In the genomic region with DNA sequence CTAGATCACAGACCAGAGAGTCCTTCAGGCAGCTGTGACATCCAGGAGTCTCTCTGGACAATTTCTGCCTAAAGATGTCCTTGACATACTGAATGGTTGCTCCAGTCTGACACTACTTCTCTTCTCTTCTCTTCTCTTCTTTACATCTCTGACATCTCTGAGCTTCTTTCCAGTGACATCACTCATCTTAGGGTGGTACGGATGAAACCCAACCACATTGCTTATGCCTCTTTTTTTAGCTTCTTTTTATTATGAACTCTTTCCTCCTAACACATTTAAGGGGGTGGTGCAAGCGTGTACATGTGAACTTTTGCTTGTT, we compare ENCODE assay signal across 10 cellular contexts. TPM values are rescaled to one million over a fixed set of nuclear protein-coding genes. Genes with fewer than 3 reads are reported as not detected.
DNase-seq lines count a peak whose midpoint lies in the region; ATAC-seq and TF ChIP-seq lines count a peak whose summit lies in the region.
"Had no signal": no experiment of that assay in that cellular context is flagged by ENCODE, and none has a peak within 500 bp of the region (broad histone marks: within the 10 kb centered on the region; RNA-seq: fewer than 3 reads in every experiment).

No MANE protein-coding gene starts in this region.

- no peak overlapping the region for H3K4me3 Mint-ChIP-seq in CD4-positive, alpha-beta T cell

- in situ Hi-C loops in G401 (cut with HindIII; ENCODE audit: low sequenced_read_pairs) = no loop called here

- peaks cover 3% of the 10 kb centered on the region for H3K9me3 Mint-ChIP-seq in CD4-positive, alpha-beta T cell

- peaks cover 25% of the 10 kb centered on the region for H3K4me1 Mint-ChIP-seq in CD4-positive, alpha-beta T cell (ENCODE audit: low read depth)

- peak; percentile 29 for ATAC-seq in CD4-positive, alpha-beta T cell (ENCODE audit: poor library complexity)
- peak; percentile 10 for ATAC-seq in GM19463 (IDR thresholded peaks at IDR 0.05; ENCODE audit: unreplicated experiment)
- ATAC-seq in HG03460 (IDR thresholded peaks at IDR 0.05; ENCODE audit: unreplicated experiment) = peak; percentile 3
- no peak for ATAC-seq in HG02981 (IDR thresholded peaks at IDR 0.05; ENCODE audit: unreplicated experiment)

- intact Hi-C loops in CD4-positive, alpha-beta T cell (cut with DNase I, micrococcal nuclease) = no loop called here
- intact Hi-C loops in esophagus squamous epithelium (cut with DNase I) = no loop called here

- H3K36me3 Mint-ChIP-seq in CD4-positive, alpha-beta T cell (ENCODE audit: low read depth) = no peaks in the 10 kb centered on the region

- H3K9me3 ChIP-seq in CD4-positive, alpha-beta T cell (ENCODE audit: control insufficient read depth, low read length) = no peaks in the 10 kb centered on the region
- peaks cover 0 to 6% (median 0%) of the 10 kb centered on the region in 3 donors for H3K9me3 ChIP-seq in esophagus squamous epithelium

- peak overlapping the region in 1 of 4 donors; percentile 45 for H3K4me3 ChIP-seq in esophagus squamous epithelium

- CTCF ChIA-PET in CD4-positive, alpha-beta T cell (lab: Charles Lee) = no interaction called here

- no peaks in the 10 kb centered on the region for H3K27me3 Mint-ChIP-seq in CD4-positive, alpha-beta T cell

- no peak for TF ChIP-seq POLR2A in esophagus squamous epithelium (IDR thresholded peaks at IDR 0.05)

- DNase-seq in CD4-positive, alpha-beta T cell = no peak
- DNase-seq in esophagus squamous epithelium (lab: John Stamatoyannopoulos, UW) = no peak
- no peak for DNase-seq in midbrain (lab: John Stamatoyannopoulos, UW)
- no peak for DNase-seq in G401 (ENCODE audit: low spot score)
- no peak for DNase-seq in mesenteric fat pad (ENCODE audit: low spot score)
- DNase-seq: erythroblast, NCI-H526 treated with DMSO at 0.1 percent for 48 hours had no signal

- H3K27me3 ChIP-seq in CD4-positive, alpha-beta T cell (ENCODE audit: control insufficient read depth, insufficient read depth, low read length) = no peaks in the 10 kb centered on the region
- H3K27me3 ChIP-seq in esophagus squamous epithelium = no peaks in the 10 kb centered on the region

- no peak overlapping the region for H3K27ac ChIP-seq in CD4-positive, alpha-beta T cell (ENCODE audit: low read depth, low read length)
- peak overlapping the region in 3 of 4 donors; percentile 12 to 77 (median 62) for H3K27ac ChIP-seq in esophagus squamous epithelium

- peaks cover 0 to 17% (median 10%) of the 10 kb centered on the region in 3 donors for H3K4me1 ChIP-seq in esophagus squamous epithelium

- POLR2A ChIA-PET in CD4-positive, alpha-beta T cell (lab: Charles Lee) = interaction anchor here (0.8 to 2.4 kb wide), 5 partner anchors 10 to 136 kb away, joined by 3 to 17 read pairs (median 7); partner anchors contain the start of genes CASP3, IRF2 and PRIMPOL

- H3K27ac Mint-ChIP-seq in CD4-positive, alpha-beta T cell = no peak overlapping the region

- no peaks in the 10 kb centered on the region for H3K36me3 ChIP-seq in esophagus squamous epithelium

- WGBS in esophagus squamous epithelium, 2 donors = 5 to 48% methylated on average over 2 of the region's 2 CpGs

- no peak for TF ChIP-seq CTCF in CD4-positive, alpha-beta T cell (IDR thresholded peaks at IDR 0.05)
- no peak for TF ChIP-seq CTCF in esophagus squamous epithelium (IDR thresholded peaks at IDR 0.05)

RNA-seq across cellular contexts. Expression of gene IRF2, which starts 39.4 kb away (rescaled TPM):
- total RNA-seq in CD4-positive, alpha-beta T cell = 10 to 100 TPM; 11.4 to 14.9 TPM
- 10 to 100 TPM; 16.6 to 30.2 (median 23.4) TPM for total RNA-seq in esophagus squamous epithelium
- 6.5 and 8.4 TPM in 2 replicates for total RNA-seq in G401 (2014; rRNA removed; shearing (Covaris generic))
- 35.3 TPM for total RNA-seq in mesenteric fat pad
